8 cellular contexts compared by ENCODE assay signal in genomic region chr2:111747410-111748115, GRCh38.
DNase-seq lines count a peak whose midpoint lies in the region; ATAC-seq, FAIRE-seq and TF ChIP-seq lines count a peak whose summit lies in the region.
"Not testable (repeated sequence)": the region's sequence is repeated elsewhere in the genome, so short reads cannot be mapped to it uniquely, and the experiment has no call there.

No MANE protein-coding gene starts in this region.

- H2AFZ ChIP-seq in parathyroid adenoma: peak overlapping the region; percentile 16

- peak; percentile 87 for DNase-seq in activated CD4-positive, alpha-beta T cell treated with anti-CD3 and anti-CD28 coated beads for 48 hours
- peak; percentile 22 to 85 (median 72) for DNase-seq in adrenal gland
- DNase-seq in cardiac septum (ENCODE audit: low spot score): peak; percentile 76
- DNase-seq in stimulated activated CD8-positive, alpha-beta memory T cell treated with anti-CD3 and anti-CD28 coated beads, Interleukin-7, amount 100 ng/mL, for 24 hours (ENCODE audit: low read depth): peak; percentile 59

- not testable (repeated sequence) for H3K36me3 ChIP-seq in adrenal gland (replicated peaks in 1 of 2); parathyroid adenoma (ENCODE audit: control insufficient read depth, insufficient read depth, low read length)

- not testable (repeated sequence) for H3K27ac ChIP-seq in adrenal gland, parathyroid adenoma

- H3K4me1 ChIP-seq in adrenal gland (replicated peaks in 1 of 2); parathyroid adenoma: not testable (repeated sequence)

- not testable (repeated sequence) for H3K4me2 ChIP-seq in parathyroid adenoma (ENCODE audit: low read length)

- not testable (repeated sequence) for H3K79me2 ChIP-seq in parathyroid adenoma

- not testable (repeated sequence) for H3K27me3 ChIP-seq in adrenal gland; parathyroid adenoma (ENCODE audit: control insufficient read depth, insufficient read depth, low read length)

- not testable (repeated sequence) for H3K9me3 ChIP-seq in adrenal gland (replicated peaks in 1 of 3); parathyroid adenoma (ENCODE audit: control insufficient read depth, low read length)

- TF ChIP-seq CTCF in adrenal gland (IDR thresholded peaks at IDR 0.05) (peak in 4 of 6 experiments; percentile 32 to 66 (median 48)), parathyroid adenoma (IDR thresholded peaks at IDR 0.05) (peak; percentile 54)

- H3K9ac ChIP-seq in parathyroid adenoma: not testable (repeated sequence)

- ATAC-seq in GM21528 (IDR thresholded peaks at IDR 0.05; ENCODE audit: low FRiP score, unreplicated experiment) (peak; percentile 94), HG03575 (IDR thresholded peaks at IDR 0.05; ENCODE audit: extremely low read depth, insufficient number of reproducible peaks, low FRiP score, unreplicated experiment) (peak; percentile 57)

- WGBS in adrenal gland, 4 donors: 18 to 75% (median 49%) methylated on average over 3 to 20 of the region's 23 CpGs

- peak; percentile 72 for FAIRE-seq in G401.6 (lab: Jason Lieb, UNC)

- not testable (repeated sequence) for H3K4me3 ChIP-seq in adrenal gland; parathyroid adenoma (ENCODE audit: low read depth, low read length)

- intact Hi-C loops in adrenal gland (cut with DNase I); cardiac septum (cut with DNase I): not testable (repeated sequence)

- not testable (repeated sequence) for TF ChIP-seq POLR2A in adrenal gland (IDR thresholded peaks at IDR 0.05)
